In the genomic region with DNA sequence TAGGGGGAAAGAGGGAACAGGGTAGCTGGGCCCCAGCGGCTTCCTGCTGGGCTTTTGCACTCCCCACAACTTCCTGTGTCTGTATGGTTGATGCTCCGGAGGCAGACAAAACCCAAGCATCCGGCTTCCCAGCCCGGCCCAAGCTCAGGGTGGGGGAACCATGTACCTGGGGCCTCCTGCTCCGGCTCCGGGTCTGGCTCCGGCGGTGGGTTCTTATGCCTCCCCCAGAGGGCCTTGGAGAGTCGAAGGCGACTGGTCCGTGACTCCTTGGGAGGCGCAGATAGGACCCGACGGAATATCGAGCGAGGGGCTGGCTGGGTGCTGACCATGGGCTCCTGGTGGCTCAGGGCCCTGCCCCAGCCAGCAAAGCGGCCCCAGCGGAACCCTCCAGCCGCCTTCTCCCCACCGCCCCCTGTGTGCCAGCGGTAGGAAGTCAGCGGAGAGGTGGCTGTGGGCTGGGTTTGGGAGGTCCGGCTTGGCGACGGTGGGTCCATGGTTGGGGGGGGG, we compare ENCODE assay signal across 8 cellular contexts. TPM values are rescaled to one million over a fixed set of nuclear protein-coding genes. Genes with fewer than 3 reads are reported as not detected.
DNase-seq lines count a peak whose midpoint lies in the region; ATAC-seq and TF ChIP-seq lines count a peak whose summit lies in the region.

No MANE protein-coding gene starts in this region.

- H3K27me3 Mint-ChIP-seq in CD8-positive, alpha-beta T cell (ENCODE audit: low read depth): no peaks in the 10 kb centered on the region
- H3K27me3 Mint-ChIP-seq in effector memory CD8-positive, alpha-beta T cell: no peaks in the 10 kb centered on the region

- H3K36me3 ChIP-seq in CD8-positive, alpha-beta T cell (ENCODE audit: insufficient read depth, low read length): peaks cover 27% of the 10 kb centered on the region

- no peaks in the 10 kb centered on the region for H3K27me3 ChIP-seq in CD8-positive, alpha-beta T cell (ENCODE audit: insufficient read depth, low read length)

- H3K4me1 ChIP-seq in CD8-positive, alpha-beta T cell (ENCODE audit: insufficient read depth, low read length): peaks cover 76% of the 10 kb centered on the region

- POLR2A ChIA-PET in CD8-positive, alpha-beta T cell (lab: Charles Lee): interaction anchor here (0.6 to 2.2 kb wide), 16 partner anchors 9 to 92 kb away, joined by 3 to 30 read pairs (median 6); a partner anchor contains a TSS

- H3K9me3 Mint-ChIP-seq in CD8-positive, alpha-beta T cell: no peaks in the 10 kb centered on the region
- H3K9me3 Mint-ChIP-seq in effector memory CD8-positive, alpha-beta T cell: no peaks in the 10 kb centered on the region

- DNase-seq in CD8-positive, alpha-beta T cell: peak; percentile 59 to 91 (median 79)
- DNase-seq in activated CD4-positive, alpha-beta T cell treated with anti-CD3 and anti-CD28 coated beads for 4 hours: peak; percentile 68 to 70
- peak; percentile 68 to 76 (median 68) for DNase-seq in effector memory CD8-positive, alpha-beta T cell
- DNase-seq in stimulated activated CD4-positive, alpha-beta T cell treated with anti-CD3 and anti-CD28 coated beads, Interleukin-4, amount 100 ng/mL, for 24 hours: peak; percentile 77
- DNase-seq in putamen (ENCODE audit: low spot score) (no peak), SW 1271 (lab: John Stamatoyannopoulos, UW) (no peak)

- TF ChIP-seq CTCF in CD8-positive, alpha-beta T cell (IDR thresholded peaks at IDR 0.05): no peak

- H3K9me3 ChIP-seq in CD8-positive, alpha-beta T cell (ENCODE audit: low read length): no peaks in the 10 kb centered on the region

- H3K4me3 Mint-ChIP-seq in CD8-positive, alpha-beta T cell: peak overlapping the region; percentile 94
- H3K4me3 Mint-ChIP-seq in effector memory CD8-positive, alpha-beta T cell: peak overlapping the region; percentile 93 to 94

- peak; percentile 86 for ATAC-seq in CD8-positive, alpha-beta T cell
- ATAC-seq in HG03066 (IDR thresholded peaks at IDR 0.05; ENCODE audit: low read depth, unreplicated experiment): peak; percentile 43
- peak; percentile 87 for ATAC-seq in effector memory CD8-positive, alpha-beta T cell (replicated peaks)
- no peak for ATAC-seq in GM19397 (IDR thresholded peaks at IDR 0.05; ENCODE audit: unreplicated experiment)

- H3K4me3 ChIP-seq in CD8-positive, alpha-beta T cell (ENCODE audit: low read depth, low read length): peak overlapping the region; percentile 98

- CTCF ChIA-PET in CD8-positive, alpha-beta T cell (lab: Charles Lee): interaction anchor here (0.7 to 3.0 kb wide), 13 partner anchors 9 to 91 kb away, joined by 3 to 19 read pairs (median 4); a partner anchor contains a TSS

- peak overlapping the region; percentile 95 for H3K27ac Mint-ChIP-seq in CD8-positive, alpha-beta T cell
- peak overlapping the region; percentile 93 to 94 for H3K27ac Mint-ChIP-seq in effector memory CD8-positive, alpha-beta T cell

- intact Hi-C loops in CD8-positive, alpha-beta T cell (cut with DNase I, micrococcal nuclease): loop anchor here (1.0 to 10.0 kb wide), 7 partner anchors 14 to 371 kb away; a partner anchor contains a TSS

- peaks cover 37% of the 10 kb centered on the region for H3K36me3 Mint-ChIP-seq in CD8-positive, alpha-beta T cell
- H3K36me3 Mint-ChIP-seq in effector memory CD8-positive, alpha-beta T cell (ENCODE audit: insufficient read depth): peaks cover 56% of the 10 kb centered on the region

- peak overlapping the region; percentile 68 for H3K27ac ChIP-seq in CD8-positive, alpha-beta T cell (ENCODE audit: low read depth, low read length)

- peaks cover 62% of the 10 kb centered on the region for H3K4me1 Mint-ChIP-seq in CD8-positive, alpha-beta T cell (ENCODE audit: low read depth)
- peaks cover 47 to 61% of the 10 kb centered on the region in 2 donors for H3K4me1 Mint-ChIP-seq in effector memory CD8-positive, alpha-beta T cell (ENCODE audit: low read depth in 2 of 2)

RNA-seq across cellular contexts. Expression of a gene that starts 0.4 kb away (rescaled TPM):
- total RNA-seq in CD8-positive, alpha-beta T cell: 10 to 100 TPM; 80.0 to 83.1 TPM

RNA-seq across cellular contexts. Expression of a gene that starts 14.2 kb away (rescaled TPM):
- 10 to 100 TPM; 16.4 to 20.1 TPM for total RNA-seq in CD8-positive, alpha-beta T cell

RNA-seq across cellular contexts. Expression of a gene that starts 15.4 kb away (rescaled TPM):
- not detected for total RNA-seq in CD8-positive, alpha-beta T cell

RNA-seq across cellular contexts. Expression of a gene that starts 44.4 kb away (rescaled TPM):
- total RNA-seq in CD8-positive, alpha-beta T cell: under 1 TPM; 0.36 to 0.46 TPM

RNA-seq across cellular contexts. Expression of a gene that starts 45.1 kb away (rescaled TPM):
- 100 to 1,000 TPM; 174 to 199 TPM for total RNA-seq in CD8-positive, alpha-beta T cell

Comparison
In these comparisons a context has a peak if more than half of its experiments do, and no peak if none do; other contexts are left out.
1. DNase-seq: peak in CD8-positive, alpha-beta T cell (7 of 7), activated CD4-positive, alpha-beta T cell treated with anti-CD3 and anti-CD28 coated beads for 4 hours (2 of 2), effector memory CD8-positive, alpha-beta T cell (3 of 3) and stimulated activated CD4-positive, alpha-beta T cell treated with anti-CD3 and anti-CD28 coated beads, Interleukin-4, amount 100 ng/mL, for 24 hours (single experiment); none in putamen (single experiment) and SW 1271 (0 of 2).